In genomic region chr13:86085890-86086289, GRCh38 we compare ENCODE assay signal across 15 cellular contexts.
DNase-seq lines count a peak whose midpoint lies in the region; ATAC-seq, FAIRE-seq and TF ChIP-seq lines count a peak whose summit lies in the region.
"Had no signal": no experiment of that assay in that cellular context is flagged by ENCODE, and none has a peak within 500 bp of the region (broad histone marks: within the 10 kb centered on the region; RNA-seq: fewer than 3 reads in every experiment).

No MANE protein-coding gene starts in this region.

- peak; percentile 31 for TF ChIP-seq RAD21 in HCT116 (IDR thresholded peaks at IDR 0.05; ENCODE audit: low read depth)

- H3K9me3 ChIP-seq in HCT116 (ENCODE audit: control insufficient read depth in 1 of 2, insufficient read depth in 1 of 2, low read depth in 1 of 2, low read length in 2 of 2) (peaks cover 0 to 2% of the 10 kb centered on the region in 2 experiments; a peak in 1 of 4 replicates), Panc1 (ENCODE audit: control insufficient read depth, insufficient read depth, low read depth, low read length) (no peaks in the 10 kb centered on the region)
- H3K9me3 ChIP-seq: pancreas, stomach had no signal

- H3K9me2 ChIP-seq in HCT116 (ENCODE audit: insufficient read depth): no peaks in the 10 kb centered on the region

- no peaks in the 10 kb centered on the region for H3K4me1 ChIP-seq in HCT116 (ENCODE audit: control insufficient read depth in 1 of 2, insufficient read depth in 2 of 2, low read length in 2 of 2)
- H3K4me1 ChIP-seq in Panc1 (ENCODE audit: control insufficient read depth, insufficient read depth, low read length): no peaks in the 10 kb centered on the region
- H3K4me1 ChIP-seq: pancreas, stomach had no signal

- DNase-seq in DMS53 (lab: John Stamatoyannopoulos, UW) (peak; percentile 2), DMS53 treated with DMSO at 0.1 percent for 48 hours (lab: John Stamatoyannopoulos, UW; ENCODE audit: unreplicated experiment) (no peak), HCT116 (ENCODE audit: low read depth, low spot score) (no peak), Panc1 (ENCODE audit: low read depth, low spot score) (no peak), frontal cortex (ENCODE audit: low spot score in 2 of 2) (no peak), GM12892 (ENCODE audit: insufficient read length) (no peak), NCI-H187 treated with DMSO at 0.1 percent for 48 hours (lab: John Stamatoyannopoulos, UW) (no peak)
- no peak for DNase-seq in activated T-cell treated with anti-CD3 and anti-CD28 coated beads, Interleukin-2, amount 50 U/mL, for 72 hours
- DNase-seq: activated naive CD4-positive, alpha-beta T cell treated with anti-CD3 and anti-CD28 coated beads, Interleukin-2, amount 50 U/mL, for 16 hours; MM.1S; pancreas; small intestine; stomach had no signal

- TF ChIP-seq CTCF in HCT116 (IDR thresholded peaks at IDR 0.05 in 2 of 3, conservative IDR thresholded peaks at IDR 0.05 in 1 of 3; ENCODE audit: borderline replicate concordance in 1 of 3, insufficient read depth in 1 of 3, low read depth in 2 of 3, low read length in 2 of 3) (0 out of 6 replicates have a peak, but pooled peaks of 1 of the 3 experiments have one; percentile 3), Panc1 (IDR thresholded peaks at IDR 0.05) (peak; percentile 18; the same call in 1 of the 2 replicates)

- H3K27ac ChIP-seq in HCT116 (ENCODE audit: low read depth, low read length) (no peak overlapping the region), Panc1 (ENCODE audit: low read length) (no peak overlapping the region)
- H3K27ac ChIP-seq: pancreas, stomach had no signal

- POLR2A ChIA-PET in HCT116 (lab: Charles Lee): no interaction called here
- POLR2A ChIA-PET in Panc1 (lab: Charles Lee): no interaction called here

- H3K4me2 ChIP-seq in HCT116 (ENCODE audit: low read length): no peak overlapping the region

- ATAC-seq in HCT116 (no peak), Panc1 (no peak)
- ATAC-seq in activated T-cell treated with anti-CD3 and anti-CD28 coated beads, Interleukin-2, amount 50 U/mL, for 72 hours (replicated peaks in 1 of 2): no peak
- ATAC-seq: pancreas had no signal

- H3K9ac ChIP-seq in HCT116 (ENCODE audit: low read length): no peak overlapping the region

- no peak overlapping the region for H3K4me3 Mint-ChIP-seq in activated T-cell treated with anti-CD3 and anti-CD28 coated beads, Interleukin-2, amount 50 U/mL, for 72 hours
- H3K4me3 Mint-ChIP-seq: central memory CD8-positive, alpha-beta T cell; mesothelial cell of epicardium had no signal

- peak; percentile 40 for FAIRE-seq in frontal cortex (lab: Jason Lieb, UNC)
- no peak for FAIRE-seq in GM12892 (lab: Jason Lieb, UNC)

- intact Hi-C loops in HCT116 (cut with micrococcal nuclease): loop anchor here (5.0 kb wide), 1 partner anchor 1186 kb away; no protein-coding TSS in a partner anchor
- intact Hi-C loops in Panc1 (cut with micrococcal nuclease; ENCODE audit: unreplicated experiment): no loop called here

- no peaks in the 10 kb centered on the region for H3K79me2 ChIP-seq in HCT116 (ENCODE audit: insufficient read depth, low read length)

- BruUV-seq in HCT116 (replicated peaks; lab: Mats Ljungman, UMichigan) (no TSS peak), Panc1 (replicated peaks; lab: Mats Ljungman, UMichigan) (no TSS peak)

- H2AFZ ChIP-seq in HCT116 (ENCODE audit: low read depth, low read length, poor library complexity, severe bottlenecking): no peak overlapping the region

- no peak for TF ChIP-seq POLR2A in HCT116 (IDR thresholded peaks at IDR 0.05; ENCODE audit: borderline replicate concordance, extremely low read depth, insufficient read depth, insufficient read length)
- no peak for TF ChIP-seq POLR2A in GM12892 (IDR thresholded peaks at IDR 0.05; ENCODE audit: low read depth, low read length)

- in situ Hi-C loops in Panc1 (cut with HindIII; ENCODE audit: low pct_unique_long_range_greater_than_20kb, low sequenced_read_pairs): no loop called here

- H3K4me3 ChIP-seq in HCT116 (replicated peaks in 1 of 2; ENCODE audit: low read depth in 1 of 2, low read length in 2 of 2) (no peak overlapping the region), Panc1 (ENCODE audit: low read depth in 2 of 2, low read length in 2 of 2) (no peak overlapping the region)
- H3K4me3 ChIP-seq: pancreas, stomach had no signal

- CTCF ChIA-PET in HCT116 (lab: Charles Lee) (no interaction called here), Panc1 (lab: Charles Lee) (no interaction called here)

- RAD21 ChIA-PET in HCT116 (lab: Charles Lee; ENCODE audit: low non-redundant PET in 1 of 2, low total read pairs in 2 of 2, uncharacterized antibody in 2 of 2, unreplicated experiment in 2 of 2): no interaction called here

- no peak overlapping the region for H3K27ac Mint-ChIP-seq in activated T-cell treated with anti-CD3 and anti-CD28 coated beads, Interleukin-2, amount 50 U/mL, for 72 hours
- H3K27ac Mint-ChIP-seq: mesothelial cell of epicardium had no signal

- no peaks in the 10 kb centered on the region for H4K20me1 ChIP-seq in HCT116 (ENCODE audit: insufficient read depth)

- H3K36me3 Mint-ChIP-seq in activated T-cell treated with anti-CD3 and anti-CD28 coated beads, Interleukin-2, amount 50 U/mL, for 72 hours (ENCODE audit: insufficient read depth in 2 of 2): no peaks in the 10 kb centered on the region
- H3K36me3 Mint-ChIP-seq: mesothelial cell of epicardium had no signal

- H3K36me3 ChIP-seq in HCT116 (ENCODE audit: control insufficient read depth in 1 of 2, insufficient read depth in 2 of 2, low read length in 2 of 2): no peaks in the 10 kb centered on the region
- no peaks in the 10 kb centered on the region for H3K36me3 ChIP-seq in Panc1 (ENCODE audit: control insufficient read depth, insufficient read depth, low read length)
- H3K36me3 ChIP-seq: pancreas, stomach had no signal

- peaks cover 4 to 9% of the 10 kb centered on the region in 2 donors for H3K9me3 Mint-ChIP-seq in activated T-cell treated with anti-CD3 and anti-CD28 coated beads, Interleukin-2, amount 50 U/mL, for 72 hours
- H3K9me3 Mint-ChIP-seq: mesothelial cell of epicardium had no signal

- H3K27me3 ChIP-seq in HCT116 (ENCODE audit: insufficient read depth, low read length) (no peaks in the 10 kb centered on the region), Panc1 (ENCODE audit: control insufficient read depth, insufficient read depth, low read length) (no peaks in the 10 kb centered on the region)
- H3K27me3 ChIP-seq: pancreas, stomach had no signal

- H3K4me1 Mint-ChIP-seq in activated T-cell treated with anti-CD3 and anti-CD28 coated beads, Interleukin-2, amount 50 U/mL, for 72 hours (ENCODE audit: low read depth): no peaks in the 10 kb centered on the region
- H3K4me1 Mint-ChIP-seq: central memory CD8-positive, alpha-beta T cell had no signal

- H3K27me3 Mint-ChIP-seq in activated T-cell treated with anti-CD3 and anti-CD28 coated beads, Interleukin-2, amount 50 U/mL, for 72 hours (ENCODE audit: low read depth): no peaks in the 10 kb centered on the region
- H3K27me3 Mint-ChIP-seq: central memory CD8-positive, alpha-beta T cell had no signal

TF ChIP-seq in HCT116, 20 proteins besides CTCF, POLR2A, EP300 and RAD21:
- TF ChIP-seq ZNF274 (IDR thresholded peaks at IDR 0.05; ENCODE audit: low read depth, low read length) (no peak), ZFX (IDR thresholded peaks at IDR 0.05) (no peak)
- TF ChIP-seq, protein P1, sequence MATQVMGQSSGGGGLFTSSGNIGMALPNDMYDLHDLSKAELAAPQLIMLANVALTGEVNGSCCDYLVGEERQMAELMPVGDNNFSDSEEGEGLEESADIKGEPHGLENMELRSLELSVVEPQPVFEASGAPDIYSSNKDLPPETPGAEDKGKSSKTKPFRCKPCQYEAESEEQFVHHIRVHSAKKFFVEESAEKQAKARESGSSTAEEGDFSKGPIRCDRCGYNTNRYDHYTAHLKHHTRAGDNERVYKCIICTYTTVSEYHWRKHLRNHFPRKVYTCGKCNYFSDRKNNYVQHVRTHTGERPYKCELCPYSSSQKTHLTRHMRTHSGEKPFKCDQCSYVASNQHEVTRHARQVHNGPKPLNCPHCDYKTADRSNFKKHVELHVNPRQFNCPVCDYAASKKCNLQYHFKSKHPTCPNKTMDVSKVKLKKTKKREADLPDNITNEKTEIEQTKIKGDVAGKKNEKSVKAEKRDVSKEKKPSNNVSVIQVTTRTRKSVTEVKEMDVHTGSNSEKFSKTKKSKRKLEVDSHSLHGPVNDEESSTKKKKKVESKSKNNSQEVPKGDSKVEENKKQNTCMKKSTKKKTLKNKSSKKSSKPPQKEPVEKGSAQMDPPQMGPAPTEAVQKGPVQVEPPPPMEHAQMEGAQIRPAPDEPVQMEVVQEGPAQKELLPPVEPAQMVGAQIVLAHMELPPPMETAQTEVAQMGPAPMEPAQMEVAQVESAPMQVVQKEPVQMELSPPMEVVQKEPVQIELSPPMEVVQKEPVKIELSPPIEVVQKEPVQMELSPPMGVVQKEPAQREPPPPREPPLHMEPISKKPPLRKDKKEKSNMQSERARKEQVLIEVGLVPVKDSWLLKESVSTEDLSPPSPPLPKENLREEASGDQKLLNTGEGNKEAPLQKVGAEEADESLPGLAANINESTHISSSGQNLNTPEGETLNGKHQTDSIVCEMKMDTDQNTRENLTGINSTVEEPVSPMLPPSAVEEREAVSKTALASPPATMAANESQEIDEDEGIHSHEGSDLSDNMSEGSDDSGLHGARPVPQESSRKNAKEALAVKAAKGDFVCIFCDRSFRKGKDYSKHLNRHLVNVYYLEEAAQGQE (IDR thresholded peaks at IDR 0.05; ENCODE audit: low read depth): no peak
